In the genomic region with DNA sequence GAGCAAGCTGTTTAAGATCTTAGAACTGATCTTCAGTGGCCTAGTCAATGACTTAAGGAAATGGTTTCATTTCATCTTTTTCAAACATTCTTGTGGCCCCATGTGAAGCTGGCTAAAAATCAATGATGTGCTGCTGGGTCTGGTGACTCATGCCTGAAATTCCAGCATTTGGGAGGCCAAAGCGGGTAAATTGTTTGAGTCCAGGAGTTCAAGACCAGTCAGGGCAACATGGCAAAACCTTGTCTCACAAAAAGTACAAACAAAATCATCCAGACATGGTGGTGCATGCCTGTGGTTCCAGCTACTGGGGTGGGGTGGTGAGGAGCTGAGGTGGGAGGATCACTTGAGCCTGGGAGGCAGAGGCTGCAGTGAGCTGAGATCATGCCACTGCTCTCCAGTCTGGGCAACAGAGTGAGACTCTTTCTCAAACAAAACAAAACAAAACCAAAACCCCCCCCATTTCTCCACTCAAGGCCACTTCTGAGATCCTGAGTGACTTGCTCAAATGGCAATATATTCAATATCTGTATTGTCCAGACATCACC, we compare ENCODE assay signal across 9 cellular contexts. TPM values are rescaled to one million over a fixed set of nuclear protein-coding genes. Genes with fewer than 3 reads are reported as not detected.
DNase-seq lines count a peak whose midpoint lies in the region; ATAC-seq and TF ChIP-seq lines count a peak whose summit lies in the region.
"Had no signal": no experiment of that assay in that cellular context is flagged by ENCODE, and none has a peak within 500 bp of the region (broad histone marks: within the 10 kb centered on the region; RNA-seq: fewer than 3 reads in every experiment).

No MANE protein-coding gene starts in this region.

- H3K9ac ChIP-seq in adipocyte (ENCODE audit: low read length): peak overlapping the region; percentile 81

- no peak overlapping the region for H3K4me3 Mint-ChIP-seq in activated T-cell treated with anti-CD3 and anti-CD28 coated beads, Interleukin-2, amount 50 U/mL, for 4 hours

- H3K36me3 ChIP-seq in adipocyte (ENCODE audit: control insufficient read depth, insufficient read depth, low read length, severe bottlenecking) (no peaks in the 10 kb centered on the region), thoracic aorta (no peaks in the 10 kb centered on the region)

- no peaks in the 10 kb centered on the region for H3K27me3 ChIP-seq in adipocyte (replicated peaks; ENCODE audit: control insufficient read depth, insufficient read depth, low read length)
- no peaks in the 10 kb centered on the region for H3K27me3 ChIP-seq in thoracic aorta (replicated peaks; ENCODE audit: insufficient read depth)

- DNase-seq in HS-27A (ENCODE audit: low read depth): peak; percentile 96
- DNase-seq in adipocyte (ENCODE audit: low read depth): peak; percentile 89
- peak; percentile 90 for DNase-seq in kidney glomerular epithelial cell (lab: John Stamatoyannopoulos, UW)
- DNase-seq in thoracic aorta (ENCODE audit: low spot score): no peak
- no peak for DNase-seq in activated T-cell treated with anti-CD3 and anti-CD28 coated beads, Interleukin-2, amount 50 U/mL, for 4 hours
- no peak for DNase-seq in GM19238 (ENCODE audit: insufficient read length, low spot score)
- DNase-seq in HT-29 (ENCODE audit: low spot score): no peak

- no peaks in the 10 kb centered on the region for H3K4me1 Mint-ChIP-seq in activated T-cell treated with anti-CD3 and anti-CD28 coated beads, Interleukin-2, amount 50 U/mL, for 4 hours (ENCODE audit: low read depth)

- peaks cover 9% of the 10 kb centered on the region for H3K27me3 Mint-ChIP-seq in activated T-cell treated with anti-CD3 and anti-CD28 coated beads, Interleukin-2, amount 50 U/mL, for 4 hours (ENCODE audit: low read depth)

- H3K9me3 ChIP-seq in adipocyte (ENCODE audit: control insufficient read depth, low read length) (no peaks in the 10 kb centered on the region), thoracic aorta (no peaks in the 10 kb centered on the region)

- peaks cover 81% of the 10 kb centered on the region for H3K4me1 ChIP-seq in adipocyte (ENCODE audit: control insufficient read depth, insufficient read depth, low read length)
- H3K4me1 ChIP-seq in thoracic aorta (ENCODE audit: control insufficient read depth in 1 of 2, low read depth in 2 of 2): peaks cover 24 to 76% of the 10 kb centered on the region in 2 donors

- ATAC-seq in thoracic aorta (ENCODE audit: insufficient number of reproducible peaks, low FRiP score, low read depth) (no peak), GM21515 (IDR thresholded peaks at IDR 0.05; ENCODE audit: unreplicated experiment) (no peak)
- ATAC-seq in activated T-cell treated with anti-CD3 and anti-CD28 coated beads, Interleukin-2, amount 50 U/mL, for 4 hours: no peak

- no peaks in the 10 kb centered on the region for H3K9me3 Mint-ChIP-seq in activated T-cell treated with anti-CD3 and anti-CD28 coated beads, Interleukin-2, amount 50 U/mL, for 4 hours

- H3K27ac ChIP-seq in thoracic aorta: peak overlapping the region; percentile 90 to 94
- H3K27ac ChIP-seq: HL-60 had no signal

- H3K36me3 Mint-ChIP-seq in activated T-cell treated with anti-CD3 and anti-CD28 coated beads, Interleukin-2, amount 50 U/mL, for 4 hours (ENCODE audit: insufficient read depth): no peaks in the 10 kb centered on the region

- peak overlapping the region; percentile 69 for H3K4me3 ChIP-seq in adipocyte (ENCODE audit: low read length)
- H3K4me3 ChIP-seq in thoracic aorta: no peak overlapping the region

- no peak for TF ChIP-seq CTCF in thoracic aorta (IDR thresholded peaks at IDR 0.05)

RNA-seq across cellular contexts. Expression of gene COL1A1, which starts 17.4 kb away (rescaled TPM):
- 100 to 1,000 TPM; 261 to 270 TPM for total RNA-seq in thoracic aorta
- 1 to 10 TPM; 1.6 to 3.2 (median 2.8) TPM for total RNA-seq in activated T-cell treated with anti-CD3 and anti-CD28 coated beads, Interleukin-2, amount 50 U/mL, for 4 hours
- 0.38 and 0.83 TPM in 2 replicates for total RNA-seq in HT-29 (2014; rRNA removed; shearing (Covaris generic))

RNA-seq across cellular contexts. Expression of gene SGCA, which starts 53.0 kb away (rescaled TPM):
- 100 to 1,000 TPM in 1 of 2 donors, 10 to 100 TPM in 1; 95.5 to 158 TPM for total RNA-seq in thoracic aorta
- not detected for total RNA-seq in activated T-cell treated with anti-CD3 and anti-CD28 coated beads, Interleukin-2, amount 50 U/mL, for 4 hours
- not detected in 2 replicates for total RNA-seq in HT-29 (2014; rRNA removed; shearing (Covaris generic))

RNA-seq across cellular contexts. Expression of gene TMEM92, which starts 55.4 kb away (rescaled TPM):
- 1 to 10 TPM in 1 of 2 donors, under 1 TPM in 1; 0.28 to 1.4 TPM for total RNA-seq in thoracic aorta
- total RNA-seq in activated T-cell treated with anti-CD3 and anti-CD28 coated beads, Interleukin-2, amount 50 U/mL, for 4 hours: not detected
- total RNA-seq in HT-29 (2014; rRNA removed; shearing (Covaris generic)): 5.9 and 17.8 TPM in 2 replicates

Comparison
In these comparisons a context has a peak if more than half of its experiments do, and no peak if none do; other contexts are left out.
1. DNase-seq: peak in HS-27A (single experiment), adipocyte (single experiment) and kidney glomerular epithelial cell (single experiment); none in thoracic aorta (single experiment), activated T-cell treated with anti-CD3 and anti-CD28 coated beads, Interleukin-2, amount 50 U/mL, for 4 hours (single experiment), GM19238 (single experiment) and HT-29 (single experiment).
2. RNA of gene COL1A1, which starts 17.4 kb away (total RNA-seq): 261 to 270 TPM in thoracic aorta; 1.6 to 3.2 TPM in activated T-cell treated with anti-CD3 and anti-CD28 coated beads, Interleukin-2, amount 50 U/mL, for 4 hours and 0.38 to 0.83 TPM in HT-29; every median in the first group is over 10 times any median in the second.
3. RNA of gene SGCA, which starts 53.0 kb away (total RNA-seq): 95.5 to 158 TPM in thoracic aorta; not detected in activated T-cell treated with anti-CD3 and anti-CD28 coated beads, Interleukin-2, amount 50 U/mL, for 4 hours and not detected in HT-29; every median in the first group is over 10 times any median in the second.